In the genomic region with DNA sequence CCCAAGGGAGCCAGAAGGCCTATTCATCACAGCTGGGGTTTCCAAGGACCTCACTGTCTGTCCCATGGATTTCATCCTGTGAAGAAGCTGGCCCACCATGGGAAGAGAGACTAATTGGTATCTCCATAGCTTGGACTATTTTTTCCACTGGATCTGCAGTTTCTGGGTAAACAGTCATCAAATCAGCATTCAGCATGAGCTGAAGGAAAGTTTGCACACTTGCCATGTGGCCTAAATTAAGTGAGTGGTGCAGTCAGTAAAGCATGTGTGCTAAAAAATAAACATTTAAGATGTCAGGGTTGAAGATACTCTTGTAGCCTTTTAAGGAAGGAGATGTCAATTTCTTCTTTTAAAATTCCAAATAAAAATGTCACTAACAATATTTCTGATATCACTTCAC, we compare ENCODE assay signal across 21 cellular contexts.
DNase-seq lines count a peak whose midpoint lies in the region; ATAC-seq and TF ChIP-seq lines count a peak whose summit lies in the region.
"Had no signal": no experiment of that assay in that cellular context is flagged by ENCODE, and none has a peak within 500 bp of the region (broad histone marks: within the 10 kb centered on the region; RNA-seq: fewer than 3 reads in every experiment).

No MANE protein-coding gene starts in this region.

- intact Hi-C loops in activated CD4-positive, alpha-beta T cell treated with anti-CD3 and anti-CD28 coated beads for 36 hours (cut with DNase I, micrococcal nuclease): no loop called here
- intact Hi-C loops in Right ventricle myocardium superior (cut with DNase I): no loop called here

- ATAC-seq in activated CD4-positive, alpha-beta T cell treated with anti-CD3 and anti-CD28 coated beads for 36 hours: no peak
- ATAC-seq in HG02798 (IDR thresholded peaks at IDR 0.05; ENCODE audit: poor library complexity, unreplicated experiment) (no peak), Right ventricle myocardium superior (ENCODE audit: poor library complexity) (no peak)
- ATAC-seq: HCT116 had no signal

- H3K27me3 ChIP-seq in SJSA1 (replicated peaks) (no peaks in the 10 kb centered on the region), right atrium auricular region (no peaks in the 10 kb centered on the region)
- H3K27me3 ChIP-seq: BLaER1 had no signal

- H3K4me3 ChIP-seq in AG10803 (ENCODE audit: low read length): no peak overlapping the region
- H3K4me3 ChIP-seq in SJSA1: no peak overlapping the region
- no peak overlapping the region for H3K4me3 ChIP-seq in right atrium auricular region
- H3K4me3 ChIP-seq: BLaER1 had no signal

- POLR2A ChIA-PET in activated CD4-positive, alpha-beta T cell treated with anti-CD3 and anti-CD28 coated beads for 36 hours (lab: Charles Lee): no interaction called here

- peaks cover 3% of the 10 kb centered on the region for H3K36me3 Mint-ChIP-seq in nephron (ENCODE audit: low read depth)
- H3K36me3 Mint-ChIP-seq in activated CD4-positive, alpha-beta T cell treated with anti-CD3 and anti-CD28 coated beads for 36 hours (ENCODE audit: low read depth): no peaks in the 10 kb centered on the region

- DNase-seq in AG10803 (ENCODE audit: low read depth): peak; percentile 59
- DNase-seq in SJSA1 (ENCODE audit: low read depth in 1 of 2, low spot score in 2 of 2): no peak
- DNase-seq in fibroblast of peridontal ligament (ENCODE audit: extremely low read depth): peak; percentile 83
- no peak for DNase-seq in right atrium auricular region (ENCODE audit: low spot score)
- DNase-seq in activated CD4-positive, alpha-beta T cell treated with anti-CD3 and anti-CD28 coated beads for 36 hours: no peak
- no peak for DNase-seq in Right ventricle myocardium superior
- DNase-seq: Caco-2; CD4-positive, alpha-beta T cell; DMS 273 treated with DMSO at 0.1 percent for 48 hours; KBM-7; NCI-H1092; NCI-H146; NCI-H2029; NCI-H226; NCI-H510A treated with DMSO at 0.1 percent for 48 hours; NCI-H748 treated with DMSO at 0.1 percent for 48 hours had no signal

- H3K9me3 ChIP-seq in SJSA1 (replicated peaks) (no peaks in the 10 kb centered on the region), right atrium auricular region (no peaks in the 10 kb centered on the region)
- H3K9me3 ChIP-seq: Caco-2 had no signal

- H3K27ac ChIP-seq in SJSA1 (peak overlapping the region; percentile 68), right atrium auricular region (no peak overlapping the region)
- H3K27ac ChIP-seq: BLaER1, RWPE1 had no signal

- H3K4me3 Mint-ChIP-seq in nephron: no peak overlapping the region
- H3K4me3 Mint-ChIP-seq in activated CD4-positive, alpha-beta T cell treated with anti-CD3 and anti-CD28 coated beads for 36 hours: no peak overlapping the region
- H3K4me3 Mint-ChIP-seq: CD4-positive, alpha-beta T cell had no signal

- no peaks in the 10 kb centered on the region for H3K36me3 ChIP-seq in SJSA1
- H3K36me3 ChIP-seq in right atrium auricular region: no peaks in the 10 kb centered on the region
- H3K36me3 ChIP-seq: BLaER1 had no signal

- peaks cover 60% of the 10 kb centered on the region for H3K4me1 ChIP-seq in SJSA1 (replicated peaks)
- peaks cover 0 to 14% of the 10 kb centered on the region in 2 donors for H3K4me1 ChIP-seq in right atrium auricular region

- H3K27me3 Mint-ChIP-seq in nephron (ENCODE audit: low read depth): peaks cover 18% of the 10 kb centered on the region
- peaks cover 5% of the 10 kb centered on the region for H3K27me3 Mint-ChIP-seq in activated CD4-positive, alpha-beta T cell treated with anti-CD3 and anti-CD28 coated beads for 36 hours

- CTCF ChIA-PET in activated CD4-positive, alpha-beta T cell treated with anti-CD3 and anti-CD28 coated beads for 36 hours (lab: Charles Lee): no interaction called here

- no peak for TF ChIP-seq CTCF in AG10803 (conservative IDR thresholded peaks at IDR 0.05; ENCODE audit: low read length)
- TF ChIP-seq CTCF in nephron (IDR thresholded peaks at IDR 0.05; ENCODE audit: unreplicated experiment in 3 of 3): no peak
- no peak for TF ChIP-seq CTCF in right atrium auricular region (IDR thresholded peaks at IDR 0.05)

- peak overlapping the region; percentile 24 to 49 (median 47) for H3K27ac Mint-ChIP-seq in nephron
- H3K27ac Mint-ChIP-seq in activated CD4-positive, alpha-beta T cell treated with anti-CD3 and anti-CD28 coated beads for 36 hours: no peak overlapping the region
- H3K27ac Mint-ChIP-seq: CD4-positive, alpha-beta T cell had no signal

- H3K4me1 Mint-ChIP-seq in nephron: peaks cover 43% of the 10 kb centered on the region
- H3K4me1 Mint-ChIP-seq in activated CD4-positive, alpha-beta T cell treated with anti-CD3 and anti-CD28 coated beads for 36 hours: no peaks in the 10 kb centered on the region

- peaks cover 6% of the 10 kb centered on the region for H3K9me3 Mint-ChIP-seq in nephron
- no peaks in the 10 kb centered on the region for H3K9me3 Mint-ChIP-seq in activated CD4-positive, alpha-beta T cell treated with anti-CD3 and anti-CD28 coated beads for 36 hours (ENCODE audit: low read depth)
- H3K9me3 Mint-ChIP-seq: CD4-positive, alpha-beta T cell had no signal

Comparison
In these comparisons a context has a peak if more than half of its experiments do, and no peak if none do; other contexts are left out.
1. DNase-seq: peak in AG10803 (single experiment) and fibroblast of peridontal ligament (single experiment); none in SJSA1 (0 of 2), right atrium auricular region (single experiment), activated CD4-positive, alpha-beta T cell treated with anti-CD3 and anti-CD28 coated beads for 36 hours (single experiment) and Right ventricle myocardium superior (single experiment).